In the genomic region with DNA sequence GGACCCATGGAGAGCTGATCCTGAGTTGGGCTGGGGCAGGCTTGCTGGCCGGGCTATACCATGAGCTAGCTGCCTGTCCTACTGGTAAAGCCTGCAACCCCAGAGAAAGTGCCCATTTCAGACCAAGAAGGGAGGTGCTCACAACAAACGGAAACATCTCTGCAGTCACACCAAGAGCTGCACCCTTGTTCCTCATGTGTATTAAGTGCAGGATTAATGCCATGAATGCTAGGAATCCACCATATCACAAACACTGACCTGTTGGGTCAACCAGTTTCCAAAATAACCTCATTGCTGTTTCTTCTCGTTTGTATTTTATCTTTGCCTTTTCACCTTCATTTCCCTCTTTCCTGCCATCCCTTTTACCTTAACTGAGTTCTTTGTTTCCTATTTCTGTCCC, we compare ENCODE assay signal across 23 cellular contexts.
DNase-seq lines count a peak whose midpoint lies in the region; ATAC-seq and TF ChIP-seq lines count a peak whose summit lies in the region.
"Had no signal": no experiment of that assay in that cellular context is flagged by ENCODE, and none has a peak within 500 bp of the region (broad histone marks: within the 10 kb centered on the region; RNA-seq: fewer than 3 reads in every experiment).

No MANE protein-coding gene starts in this region.

- H3K14ac ChIP-seq in neuronal stem cell (ENCODE audit: low read length) = no peak overlapping the region

- no peak overlapping the region for H3K9ac ChIP-seq in neuronal stem cell (ENCODE audit: low read depth, low read length, poor library complexity)

- H2AK5ac ChIP-seq in neuronal stem cell (ENCODE audit: low read depth, low read length) = peak overlapping the region; percentile 22

- H3K4me1 Mint-ChIP-seq in chondrocyte (ENCODE audit: low read depth) = peaks cover 54% of the 10 kb centered on the region

- no peak for ATAC-seq in HG03196 (IDR thresholded peaks at IDR 0.05; ENCODE audit: unreplicated experiment)
- ATAC-seq: CD8-positive, alpha-beta T cell; GM23338; K562; SK-N-SH treated with all-trans-retinoic acid at 6 μM for 48 hours had no signal

- H3K18ac ChIP-seq in neuronal stem cell (ENCODE audit: low read length) = no peak overlapping the region

- WGBS in neuronal stem cell (ENCODE audit: extremely low coverage in 2 of 2, insufficient read length in 2 of 2, insufficient replicate concordance in 1 of 2), 2 donors = no CpG with 5 or more reads among the region's 3 CpGs

- H3K4ac ChIP-seq in neuronal stem cell (ENCODE audit: low read length) = no peak overlapping the region

- H4K91ac ChIP-seq in neuronal stem cell (ENCODE audit: low read depth, low read length, poor library complexity) = no peak overlapping the region

- H3K27ac Mint-ChIP-seq in chondrocyte (ENCODE audit: unreplicated experiment) = peak overlapping the region; percentile 24
- H3K27ac Mint-ChIP-seq: CD8-positive, alpha-beta T cell; GM23338; H9 had no signal

- H3K4me2 ChIP-seq in neuronal stem cell (ENCODE audit: insufficient read depth, low read length, poor library complexity, severe bottlenecking) = no peak overlapping the region
- H3K4me2 ChIP-seq: GM23338 had no signal

- H3K9me3 ChIP-seq in left ventricle myocardium inferior (replicated peaks) (no peaks in the 10 kb centered on the region), neuronal stem cell (replicated peaks in 1 of 2; ENCODE audit: control insufficient read depth in 2 of 2, insufficient read depth in 1 of 2, low read depth in 1 of 2, low read length in 2 of 2) (no peaks in the 10 kb centered on the region)
- H3K9me3 ChIP-seq: Caco-2, Peyer's patch, SJCRH30 had no signal

- no peaks in the 10 kb centered on the region for H3K9me3 Mint-ChIP-seq in chondrocyte (ENCODE audit: low read depth)
- H3K9me3 Mint-ChIP-seq: CD8-positive, alpha-beta T cell; GM23338; H9 had no signal

- no peak overlapping the region for H2BK15ac ChIP-seq in neuronal stem cell (ENCODE audit: low read length)

- H3K36me3 ChIP-seq in left ventricle myocardium inferior = no peaks in the 10 kb centered on the region
- no peaks in the 10 kb centered on the region for H3K36me3 ChIP-seq in neuronal stem cell (replicated peaks in 1 of 2; ENCODE audit: control insufficient read depth in 2 of 2, insufficient read depth in 2 of 2, low read length in 2 of 2)
- H3K36me3 ChIP-seq: Peyer's patch, SJCRH30 had no signal

- H3K4me3 Mint-ChIP-seq in chondrocyte (ENCODE audit: unreplicated experiment) = no peak overlapping the region
- H3K4me3 Mint-ChIP-seq: GM23338, H9 had no signal

- no peak overlapping the region for H2BK5ac ChIP-seq in neuronal stem cell (ENCODE audit: low read length)

- intact Hi-C loops in left ventricle myocardium inferior (cut with micrococcal nuclease) = no loop called here
- intact Hi-C loops in dorsolateral prefrontal cortex (cut with DNase I) = no loop called here

- no peak overlapping the region for H3K4me3 ChIP-seq in left ventricle myocardium inferior
- H3K4me3 ChIP-seq in neuronal stem cell (ENCODE audit: low read length in 2 of 2) = peak overlapping the region in 1 of 2 donors; percentile 21
- no peak overlapping the region for H3K4me3 ChIP-seq in dorsolateral prefrontal cortex
- H3K4me3 ChIP-seq: GM23338, K562, Peyer's patch, SJCRH30 had no signal

- no peaks in the 10 kb centered on the region for H3K79me1 ChIP-seq in neuronal stem cell (ENCODE audit: low read depth, low read length)

- no peak overlapping the region for H2BK12ac ChIP-seq in neuronal stem cell (ENCODE audit: low read length)

- H3K23ac ChIP-seq in neuronal stem cell (ENCODE audit: low read depth, low read length, poor library complexity) = no peak overlapping the region

- H3K27ac ChIP-seq in C4-2B (peak overlapping the region; percentile 30), left ventricle myocardium inferior (replicated peaks) (peak overlapping the region; percentile 73), neuronal stem cell (replicated peaks; ENCODE audit: low read length) (no peak overlapping the region), dorsolateral prefrontal cortex (no peak overlapping the region)
- H3K27ac ChIP-seq: Peyer's patch, SJCRH30 had no signal

- H3K4me1 ChIP-seq in left ventricle myocardium inferior (peaks cover 42% of the 10 kb centered on the region), neuronal stem cell (ENCODE audit: control insufficient read depth in 2 of 2, insufficient read depth in 1 of 2, low read depth in 1 of 2, low read length in 2 of 2) (peaks cover 0 to 7% of the 10 kb centered on the region in 2 donors)
- H3K4me1 ChIP-seq: Caco-2, SJCRH30 had no signal

- no peak for TF ChIP-seq CTCF in C4-2B (conservative IDR thresholded peaks at IDR 0.05)
- no peak for TF ChIP-seq CTCF in chondrocyte (IDR thresholded peaks at IDR 0.05)
- no peak for TF ChIP-seq CTCF in left ventricle myocardium inferior (IDR thresholded peaks at IDR 0.05; ENCODE audit: borderline replicate concordance)
- TF ChIP-seq CTCF in dorsolateral prefrontal cortex (IDR thresholded peaks at IDR 0.05 in 54 of 56, conservative IDR thresholded peaks at IDR 0.05 in 2 of 56; ENCODE audit: low read depth in 1 of 56, partially characterized antibody in 56 of 56) = no peak

- H2BK120ac ChIP-seq in neuronal stem cell (ENCODE audit: low read depth, low read length) = no peak overlapping the region

- no peaks in the 10 kb centered on the region for H3K27me3 ChIP-seq in left ventricle myocardium inferior (ENCODE audit: low read depth)
- H3K27me3 ChIP-seq in neuronal stem cell (ENCODE audit: control insufficient read depth in 3 of 3, insufficient read depth in 3 of 3, low read depth in 1 of 3, low read length in 3 of 3) = peaks cover 0 to 2% (median 0%) of the 10 kb centered on the region in 3 experiments
- peaks cover 0 to 2% (median 0%) of the 10 kb centered on the region in 45 donors for H3K27me3 ChIP-seq in dorsolateral prefrontal cortex
- H3K27me3 ChIP-seq: Peyer's patch had no signal

- DNase-seq in chondrocyte (ENCODE audit: low spot score) = no peak
- no peak for DNase-seq in left ventricle myocardium inferior
- no peak for DNase-seq in neuronal stem cell (ENCODE audit: low spot score)
- DNase-seq in dorsolateral prefrontal cortex = no peak
- no peak for DNase-seq in epidermal melanocyte (ENCODE audit: insufficient read length, low spot score)
- DNase-seq: C1 segment of cervical spinal cord; Caco-2; CD8-positive, alpha-beta T cell; GF-D8; H9; MV-4-11; NCI-H1105; NCI-H1436 treated with DMSO at 0.1 percent for 48 hours; NCI-H1930; NCI-H446 treated with DMSO at 0.1 percent for 48 hours; NCI-H526; Peyer's patch; SJCRH30 had no signal

- H4K8ac ChIP-seq in neuronal stem cell (ENCODE audit: low read depth, low read length) = no peak overlapping the region

- peaks cover 14% of the 10 kb centered on the region for H3K36me3 Mint-ChIP-seq in chondrocyte (ENCODE audit: low read depth)

- H2AFZ ChIP-seq in neuronal stem cell (ENCODE audit: low read length) = no peak overlapping the region
- H2AFZ ChIP-seq: GM23338 had no signal

- no peaks in the 10 kb centered on the region for H3K27me3 Mint-ChIP-seq in chondrocyte (ENCODE audit: low read depth)

Comparison
In these comparisons a context has a peak if more than half of its experiments do, and no peak if none do; other contexts are left out.
1. H3K27ac ChIP-seq: peak in C4-2B (single experiment) and left ventricle myocardium inferior (single experiment); none in neuronal stem cell (single experiment) and dorsolateral prefrontal cortex (0 of 59).